Comparison of ENCODE assay signal across 11 cellular contexts in genomic region chr2:206798009-206798408, GRCh38. TPM values are rescaled to one million over a fixed set of nuclear protein-coding genes. Genes with fewer than 3 reads are reported as not detected.
DNase-seq lines count a peak whose midpoint lies in the region; ATAC-seq and TF ChIP-seq lines count a peak whose summit lies in the region.
"Had no signal": no experiment of that assay in that cellular context is flagged by ENCODE, and none has a peak within 500 bp of the region (broad histone marks: within the 10 kb centered on the region; RNA-seq: fewer than 3 reads in every experiment).

No MANE protein-coding gene starts in this region.

- no peak overlapping the region for H3K4me2 ChIP-seq in neuronal stem cell (ENCODE audit: insufficient read depth, low read length, poor library complexity, severe bottlenecking)

- H3K18ac ChIP-seq in neuronal stem cell (ENCODE audit: low read length) = no peak overlapping the region

- ATAC-seq in activated CD4-positive, alpha-beta T cell treated with anti-CD3 and anti-CD28 coated beads for 36 hours = peak; percentile 74
- ATAC-seq in GM21737 (IDR thresholded peaks at IDR 0.05; ENCODE audit: unreplicated experiment) (peak; percentile 60), HG03571 (IDR thresholded peaks at IDR 0.05; ENCODE audit: unreplicated experiment) (peak; percentile 78), lower lobe of right lung (peak; percentile 47 to 48), gastroesophageal sphincter (no peak)

- POLR2A ChIA-PET in activated CD4-positive, alpha-beta T cell treated with anti-CD3 and anti-CD28 coated beads for 36 hours (lab: Charles Lee) = no interaction called here

- H3K27me3 ChIP-seq in lower lobe of right lung (ENCODE audit: low read depth) = no peaks in the 10 kb centered on the region
- H3K27me3 ChIP-seq in gastroesophageal sphincter = no peaks in the 10 kb centered on the region
- H3K27me3 ChIP-seq in neuronal stem cell (ENCODE audit: control insufficient read depth in 3 of 3, insufficient read depth in 3 of 3, low read depth in 1 of 3, low read length in 3 of 3) = no peaks in the 10 kb centered on the region

- no peak overlapping the region for H3K14ac ChIP-seq in neuronal stem cell (ENCODE audit: low read length)

- no peak overlapping the region for H3K9ac ChIP-seq in neuronal stem cell (ENCODE audit: low read depth, low read length, poor library complexity)

- H3K36me3 ChIP-seq in lower lobe of right lung = peaks cover 12% of the 10 kb centered on the region
- H3K36me3 ChIP-seq in gastroesophageal sphincter = peaks cover 0 to 38% of the 10 kb centered on the region in 2 donors
- peaks cover 1 to 29% of the 10 kb centered on the region in 2 donors for H3K36me3 ChIP-seq in neuronal stem cell (replicated peaks in 1 of 2; ENCODE audit: control insufficient read depth in 2 of 2, insufficient read depth in 2 of 2, low read length in 2 of 2)

- no peak overlapping the region for H2AK5ac ChIP-seq in neuronal stem cell (ENCODE audit: low read depth, low read length)

- H3K79me1 ChIP-seq in neuronal stem cell (ENCODE audit: low read depth, low read length) = no peaks in the 10 kb centered on the region

- intact Hi-C loops in activated CD4-positive, alpha-beta T cell treated with anti-CD3 and anti-CD28 coated beads for 36 hours (cut with DNase I, micrococcal nuclease) = loop anchor here in 1 of 2 experiments (10.0 kb wide), 1 partner anchor 367 kb away; the partner anchor contains the start of gene KLF7
- intact Hi-C loops in lower lobe of right lung (cut with DNase I) = no loop called here

- H3K4me1 ChIP-seq in lower lobe of right lung (peaks cover 10% of the 10 kb centered on the region), gastroesophageal sphincter (peaks cover 0 to 29% (median 4%) of the 10 kb centered on the region in 3 donors), neuronal stem cell (ENCODE audit: control insufficient read depth in 2 of 2, insufficient read depth in 1 of 2, low read depth in 1 of 2, low read length in 2 of 2) (peaks cover 3 to 14% of the 10 kb centered on the region in 2 donors)

- H2BK15ac ChIP-seq in neuronal stem cell (ENCODE audit: low read length) = no peak overlapping the region

- no peak overlapping the region for H3K4me3 Mint-ChIP-seq in activated CD4-positive, alpha-beta T cell treated with anti-CD3 and anti-CD28 coated beads for 36 hours
- H3K4me3 Mint-ChIP-seq: activated B cell treated with CpG ODN at 0.5 μM for 24 hours, nephron had no signal

- TF ChIP-seq CTCF in lower lobe of right lung (IDR thresholded peaks at IDR 0.05) (no peak), gastroesophageal sphincter (IDR thresholded peaks at IDR 0.05) (no peak)

- TF ChIP-seq EP300 in gastroesophageal sphincter (IDR thresholded peaks at IDR 0.05) = no peak

- no peak overlapping the region for H4K8ac ChIP-seq in neuronal stem cell (ENCODE audit: low read depth, low read length)

- H2BK120ac ChIP-seq in neuronal stem cell (ENCODE audit: low read depth, low read length) = no peak overlapping the region

- CTCF ChIA-PET in activated CD4-positive, alpha-beta T cell treated with anti-CD3 and anti-CD28 coated beads for 36 hours (lab: Charles Lee) = interaction anchor here (0.7 to 1.9 kb wide), 4 partner anchors 9 to 675 kb away, joined by 3 to 9 read pairs (median 6); no protein-coding TSS in a partner anchor

- TF ChIP-seq POLR2A in gastroesophageal sphincter (IDR thresholded peaks at IDR 0.05) = no peak

- H3K27me3 Mint-ChIP-seq in activated CD4-positive, alpha-beta T cell treated with anti-CD3 and anti-CD28 coated beads for 36 hours = no peaks in the 10 kb centered on the region
- H3K27me3 Mint-ChIP-seq: activated B cell treated with CpG ODN at 0.5 μM for 24 hours had no signal

- 27 to 66% methylated on average over 1 to 2 of the region's 5 CpGs for WGBS in gastroesophageal sphincter (ENCODE audit: low coverage in 1 of 2), 2 donors
- WGBS in neuronal stem cell (ENCODE audit: extremely low coverage in 2 of 2, insufficient read length in 2 of 2, insufficient replicate concordance in 1 of 2), 2 donors = no CpG with 5 or more reads among the region's 5 CpGs

- H3K4me3 ChIP-seq in lower lobe of right lung = no peak overlapping the region
- no peak overlapping the region for H3K4me3 ChIP-seq in gastroesophageal sphincter
- no peak overlapping the region for H3K4me3 ChIP-seq in neuronal stem cell (ENCODE audit: low read length in 2 of 2)

- H3K36me3 Mint-ChIP-seq in activated CD4-positive, alpha-beta T cell treated with anti-CD3 and anti-CD28 coated beads for 36 hours (ENCODE audit: low read depth) = peaks cover 7% of the 10 kb centered on the region

- H3K4me1 Mint-ChIP-seq in activated CD4-positive, alpha-beta T cell treated with anti-CD3 and anti-CD28 coated beads for 36 hours = peaks cover 31% of the 10 kb centered on the region

- no peaks in the 10 kb centered on the region for H3K9me3 ChIP-seq in lower lobe of right lung
- no peaks in the 10 kb centered on the region for H3K9me3 ChIP-seq in gastroesophageal sphincter
- no peaks in the 10 kb centered on the region for H3K9me3 ChIP-seq in neuronal stem cell (replicated peaks in 1 of 2; ENCODE audit: control insufficient read depth in 2 of 2, insufficient read depth in 1 of 2, low read depth in 1 of 2, low read length in 2 of 2)

- H3K4ac ChIP-seq in neuronal stem cell (ENCODE audit: low read length) = no peak overlapping the region

- no peak overlapping the region for H2AFZ ChIP-seq in neuronal stem cell (ENCODE audit: low read length)

- H3K27ac ChIP-seq in lower lobe of right lung (peak overlapping the region; percentile 31), gastroesophageal sphincter (no peak overlapping the region), neuronal stem cell (replicated peaks; ENCODE audit: low read length) (no peak overlapping the region)

- H4K91ac ChIP-seq in neuronal stem cell (ENCODE audit: low read depth, low read length, poor library complexity) = no peak overlapping the region

- H3K27ac Mint-ChIP-seq in activated CD4-positive, alpha-beta T cell treated with anti-CD3 and anti-CD28 coated beads for 36 hours = peak overlapping the region; percentile 29
- H3K27ac Mint-ChIP-seq: activated B cell treated with CpG ODN at 0.5 μM for 24 hours, nephron had no signal

- H2BK12ac ChIP-seq in neuronal stem cell (ENCODE audit: low read length) = no peak overlapping the region

- DNase-seq in activated CD4-positive, alpha-beta T cell treated with anti-CD3 and anti-CD28 coated beads for 36 hours = peak; percentile 46
- no peak for DNase-seq in activated CD4-positive, alpha-beta T cell treated with anti-CD3 and anti-CD28 coated beads, Interleukin-2, amount 50 U/mL, for 1 hour
- DNase-seq in lower lobe of right lung (no peak), neuronal stem cell (ENCODE audit: low spot score) (no peak), NCI-H1105 treated with DMSO at 0.1 percent for 48 hours (lab: John Stamatoyannopoulos, UW) (no peak)
- DNase-seq: activated B cell treated with CpG ODN at 0.5 μM for 24 hours had no signal

- H3K23ac ChIP-seq in neuronal stem cell (ENCODE audit: low read depth, low read length, poor library complexity) = no peak overlapping the region

- no peak overlapping the region for H2BK5ac ChIP-seq in neuronal stem cell (ENCODE audit: low read length)

- no peaks in the 10 kb centered on the region for H3K9me3 Mint-ChIP-seq in activated CD4-positive, alpha-beta T cell treated with anti-CD3 and anti-CD28 coated beads for 36 hours (ENCODE audit: low read depth)
- H3K9me3 Mint-ChIP-seq: activated B cell treated with CpG ODN at 0.5 μM for 24 hours, nephron had no signal

RNA-seq across cellular contexts. Expression of gene FASTKD2, which starts 32.6 kb away (rescaled TPM):
- 10 to 100 TPM; 33.9 to 37.0 TPM for total RNA-seq in activated CD4-positive, alpha-beta T cell treated with anti-CD3 and anti-CD28 coated beads for 36 hours
- total RNA-seq in lower lobe of right lung = 18.2 TPM
- total RNA-seq in gastroesophageal sphincter = 10 to 100 TPM; 24.1 to 41.2 (median 31.8) TPM
- polyA plus RNA-seq in neuronal stem cell (2013, experiment 1 of 2) = 12.5 TPM
- 12.1 TPM for polyA plus RNA-seq in neuronal stem cell (2013, experiment 2 of 2)

RNA-seq across cellular contexts. Expression of gene MDH1B, which starts 32.9 kb away (rescaled TPM):
- 1 to 10 TPM in 1 of 2 experiments, under 1 TPM in 1; 0.83 to 1.3 TPM for total RNA-seq in activated CD4-positive, alpha-beta T cell treated with anti-CD3 and anti-CD28 coated beads for 36 hours
- total RNA-seq in lower lobe of right lung = 3.3 TPM
- 1 to 10 TPM in 2 of 4 donors, under 1 TPM in 1, not detected in 1; 0.77 to 2.3 (median 1.2) TPM for total RNA-seq in gastroesophageal sphincter
- 1.4 TPM for polyA plus RNA-seq in neuronal stem cell (2013, experiment 1 of 2)
- 1.2 TPM for polyA plus RNA-seq in neuronal stem cell (2013, experiment 2 of 2)
- total RNA-seq: activated B cell treated with CpG ODN at 0.5 μM for 24 hours, HT-29 had no signal
